Comparison of ENCODE assay signal across 4 cellular contexts in the genomic region with DNA sequence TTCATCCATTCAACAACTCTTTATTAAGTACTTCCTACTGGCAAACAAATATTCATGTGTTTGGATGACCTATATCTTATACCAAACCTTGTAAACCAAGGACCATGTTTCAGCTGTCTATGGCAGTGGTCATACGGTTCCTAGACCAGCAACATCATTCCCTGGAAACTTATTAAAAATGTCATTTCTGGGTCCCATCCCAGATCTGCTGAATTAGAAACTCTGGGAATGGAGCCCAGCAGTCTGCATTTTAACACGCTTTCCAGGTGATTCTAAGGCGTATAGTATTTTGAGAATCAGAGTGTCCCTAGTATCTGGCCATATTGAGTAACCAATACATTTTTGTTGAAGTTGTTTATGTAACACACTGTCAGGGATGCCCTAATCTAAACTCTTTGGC.
"Had no signal": no experiment of that assay in that cellular context is flagged by ENCODE, and none has a peak within 500 bp of the region (broad histone marks: within the 10 kb centered on the region; RNA-seq: fewer than 3 reads in every experiment).

No MANE protein-coding gene starts in this region.

- H3K27ac ChIP-seq: HL-60 had no signal

- DNase-seq: IMR-90, KBM-7 had no signal

- H3K4me3 ChIP-seq: K562 had no signal
